In genomic region chr18:41731887-41732286, GRCh38 we compare ENCODE assay signal across 15 cellular contexts.
DNase-seq lines count a peak whose midpoint lies in the region; ATAC-seq lines count a peak whose summit lies in the region.
"Had no signal": no experiment of that assay in that cellular context is flagged by ENCODE, and none has a peak within 500 bp of the region (broad histone marks: within the 10 kb centered on the region; RNA-seq: fewer than 3 reads in every experiment).

No MANE protein-coding gene starts in this region.

- ATAC-seq in HG02610 (IDR thresholded peaks at IDR 0.05; ENCODE audit: unreplicated experiment): no peak
- ATAC-seq: HepG2 had no signal

- intact Hi-C loops in posterior vena cava (cut with DNase I): no loop called here

- peak; percentile 53 for DNase-seq in DMS53 (lab: John Stamatoyannopoulos, UW)
- peak; percentile 34 for DNase-seq in LHCN-M2 (ENCODE audit: low read depth)
- DNase-seq in amniotic epithelial cell (ENCODE audit: low read depth): peak; percentile 68
- DNase-seq in iris pigment epithelial cell (ENCODE audit: low read depth): peak; percentile 58
- DNase-seq in HuH-7 (ENCODE audit: low spot score): no peak
- DNase-seq in posterior vena cava (ENCODE audit: low spot score): no peak
- DNase-seq: CD4-positive, alpha-beta T cell; DND-41; HFFc6; NCI-H1417; NCI-H2029; NCI-H2171 treated with DMSO at 0.1 percent for 48 hours; NCI-H510A treated with DMSO at 0.1 percent for 48 hours had no signal

Comparison
In these comparisons a context has a peak if more than half of its experiments do, and no peak if none do; other contexts are left out.
1. DNase-seq: peak in DMS53 (single experiment), LHCN-M2 (single experiment), amniotic epithelial cell (single experiment) and iris pigment epithelial cell (single experiment); none in HuH-7 (single experiment) and posterior vena cava (single experiment).